Comparison of ENCODE assay signal across 17 cellular contexts in genomic region chr10:71818674-71819260, GRCh38. TPM values are rescaled to one million over a fixed set of nuclear protein-coding genes. Genes with fewer than 3 reads are reported as not detected.
DNase-seq lines count a peak whose midpoint lies in the region; ATAC-seq and TF ChIP-seq lines count a peak whose summit lies in the region.
"Had no signal": no experiment of that assay in that cellular context is flagged by ENCODE, and none has a peak within 500 bp of the region (broad histone marks: within the 10 kb centered on the region; RNA-seq: fewer than 3 reads in every experiment).

No MANE protein-coding gene starts in this region.

- H3K4me1 ChIP-seq in adrenal gland (replicated peaks in 1 of 2) = peaks cover 24 to 43% of the 10 kb centered on the region in 2 donors
- H3K4me1 ChIP-seq in gastroesophageal sphincter = peaks cover 0 to 29% (median 11%) of the 10 kb centered on the region in 3 donors
- H3K4me1 ChIP-seq in subcutaneous abdominal adipose tissue (ENCODE audit: control insufficient read depth in 5 of 5, insufficient read depth in 5 of 5, low read length in 5 of 5) = peaks cover 0 to 30% (median 29%) of the 10 kb centered on the region in 5 donors

- no peaks in the 10 kb centered on the region for H3K9me3 Mint-ChIP-seq in activated T-cell treated with anti-CD3 and anti-CD28 coated beads, Interleukin-2, amount 50 U/mL, for 24 hours
- H3K9me3 Mint-ChIP-seq: H9 had no signal

- no peak overlapping the region for H3K9ac ChIP-seq in subcutaneous abdominal adipose tissue (ENCODE audit: low read length in 5 of 5)
- H3K9ac ChIP-seq: BLaER1 had no signal

- H3K36me3 Mint-ChIP-seq in activated T-cell treated with anti-CD3 and anti-CD28 coated beads, Interleukin-2, amount 50 U/mL, for 24 hours (ENCODE audit: low read depth) = peaks cover 92% of the 10 kb centered on the region

- H3K27ac ChIP-seq in adrenal gland = peak overlapping the region in 4 of 5 donors; percentile 7 to 81 (median 64)
- H3K27ac ChIP-seq in gastroesophageal sphincter = peak overlapping the region in 3 of 4 donors; percentile 48 to 63 (median 58)
- H3K27ac ChIP-seq in subcutaneous abdominal adipose tissue (ENCODE audit: low read depth, low read length) = peak overlapping the region; percentile 60
- H3K27ac ChIP-seq: 22Rv1, BLaER1 had no signal

- H3K4me3 Mint-ChIP-seq in activated T-cell treated with anti-CD3 and anti-CD28 coated beads, Interleukin-2, amount 50 U/mL, for 24 hours = no peak overlapping the region
- H3K4me3 Mint-ChIP-seq: H9 had no signal

- intact Hi-C loops in adrenal gland (cut with DNase I) = loop anchor here (10.0 kb wide), 3 partner anchors 66 to 434 kb away; partner anchors contain the start of gene CDH23 (in 1 of the 2)

- TF ChIP-seq CTCF in adrenal gland (IDR thresholded peaks at IDR 0.05) = no peak
- TF ChIP-seq CTCF in gastroesophageal sphincter (IDR thresholded peaks at IDR 0.05) = no peak

- no peak for DNase-seq in activated T-cell treated with anti-CD3 and anti-CD28 coated beads, Interleukin-2, amount 50 U/mL, for 24 hours
- DNase-seq in activated T-cell treated with anti-CD3 and anti-CD28 coated beads, Interleukin-2, amount 50 U/mL, for 48 hours = no peak
- DNase-seq in adrenal gland (peak in 1 of 7 donors; percentile 13), nucleus accumbens (lab: John Stamatoyannopoulos, UW) (no peak)
- DNase-seq in activated CD4-positive, alpha-beta T cell treated with anti-CD3 and anti-CD28 coated beads, Interleukin-2, amount 50 U/mL, for 1 hour = no peak
- DNase-seq: COR-L47, DMS153, EL, H9, Kasumi-1, NCI-H187 treated with DMSO at 0.1 percent for 48 hours, NCI-H510A treated with DMSO at 0.1 percent for 48 hours had no signal

- H3K27me3 Mint-ChIP-seq in activated T-cell treated with anti-CD3 and anti-CD28 coated beads, Interleukin-2, amount 50 U/mL, for 24 hours = no peaks in the 10 kb centered on the region

- ATAC-seq in gastroesophageal sphincter (no peak), GM21528 (IDR thresholded peaks at IDR 0.05; ENCODE audit: low FRiP score, unreplicated experiment) (no peak)

- H3K27me3 ChIP-seq in adrenal gland (no peaks in the 10 kb centered on the region), gastroesophageal sphincter (no peaks in the 10 kb centered on the region), subcutaneous abdominal adipose tissue (ENCODE audit: control insufficient read depth in 5 of 5, insufficient read depth in 4 of 5, low read length in 5 of 5) (no peaks in the 10 kb centered on the region)
- H3K27me3 ChIP-seq: BLaER1 had no signal

- H3K4me3 ChIP-seq in adrenal gland = no peak overlapping the region
- no peak overlapping the region for H3K4me3 ChIP-seq in gastroesophageal sphincter
- no peak overlapping the region for H3K4me3 ChIP-seq in subcutaneous abdominal adipose tissue (ENCODE audit: low read depth in 1 of 5, low read length in 5 of 5)
- H3K4me3 ChIP-seq: BLaER1 had no signal

- TF ChIP-seq EP300 in gastroesophageal sphincter (IDR thresholded peaks at IDR 0.05) = no peak

- no peak for TF ChIP-seq POLR2A in adrenal gland (IDR thresholded peaks at IDR 0.05)
- no peak for TF ChIP-seq POLR2A in gastroesophageal sphincter (IDR thresholded peaks at IDR 0.05)

- H3K9me3 ChIP-seq in adrenal gland (replicated peaks in 1 of 3) (no peaks in the 10 kb centered on the region), gastroesophageal sphincter (no peaks in the 10 kb centered on the region), subcutaneous abdominal adipose tissue (ENCODE audit: control insufficient read depth in 5 of 5, low read length in 5 of 5) (no peaks in the 10 kb centered on the region)
- H3K9me3 ChIP-seq: BLaER1 had no signal

- H3K27ac Mint-ChIP-seq in activated T-cell treated with anti-CD3 and anti-CD28 coated beads, Interleukin-2, amount 50 U/mL, for 24 hours = peak overlapping the region; percentile 22
- H3K27ac Mint-ChIP-seq: H9 had no signal

- H3K36me3 ChIP-seq in adrenal gland (replicated peaks in 1 of 2) = peaks cover 0 to 86% of the 10 kb centered on the region in 2 donors
- H3K36me3 ChIP-seq in gastroesophageal sphincter = peaks cover 0 to 93% of the 10 kb centered on the region in 2 donors
- H3K36me3 ChIP-seq in subcutaneous abdominal adipose tissue (ENCODE audit: control insufficient read depth in 5 of 5, insufficient read depth in 5 of 5, low read length in 5 of 5) = peaks cover 11 to 95% (median 89%) of the 10 kb centered on the region in 5 donors

- H3K4me1 Mint-ChIP-seq in activated T-cell treated with anti-CD3 and anti-CD28 coated beads, Interleukin-2, amount 50 U/mL, for 24 hours (ENCODE audit: low read depth) = peaks cover 12% of the 10 kb centered on the region
- H3K4me1 Mint-ChIP-seq: H9 had no signal

- WGBS in adrenal gland, 4 donors = 80 to 92% (median 87%) methylated on average over 11 to 14 of the region's 14 CpGs
- 67% methylated on average over 7 of the region's 14 CpGs; no CpG with 5 or more reads in 1 of the 2 donors for WGBS in gastroesophageal sphincter (ENCODE audit: low coverage in 1 of 2), 2 donors

RNA-seq across cellular contexts. Expression of gene PSAP, which starts 32.3 kb away (rescaled TPM):
- total RNA-seq in adrenal gland = 1,000 to 10,000 TPM; 1,730 to 3,452 (median 2,381) TPM
- polyA plus RNA-seq in adrenal gland = 1,000 to 10,000 TPM in 1 of 3 donors, 100 to 1,000 TPM in 2; 623 to 1,694 (median 805) TPM
- total RNA-seq in gastroesophageal sphincter = 100 to 1,000 TPM; 604 to 881 (median 718) TPM

RNA-seq across cellular contexts. Expression of gene VSIR, which starts 45.4 kb away (rescaled TPM):
- total RNA-seq in adrenal gland = 10 to 100 TPM; 14.1 to 71.7 (median 41.5) TPM
- 10 to 100 TPM; 10.8 to 17.1 (median 15.3) TPM for polyA plus RNA-seq in adrenal gland
- 10 to 100 TPM; 34.7 to 83.6 (median 61.6) TPM for total RNA-seq in gastroesophageal sphincter
